Comparison of ENCODE assay signal across 9 cellular contexts in genomic region chr18:13216732-13217465, GRCh38. TPM values are rescaled to one million over a fixed set of nuclear protein-coding genes. Genes with fewer than 3 reads are reported as not detected.
DNase-seq lines count a peak whose midpoint lies in the region; ATAC-seq, FAIRE-seq and TF ChIP-seq lines count a peak whose summit lies in the region.
"Had no signal": no experiment of that assay in that cellular context is flagged by ENCODE, and none has a peak within 500 bp of the region (broad histone marks: within the 10 kb centered on the region; RNA-seq: fewer than 3 reads in every experiment).

No MANE protein-coding gene starts in this region.

- TF ChIP-seq CTCF in 22Rv1 (IDR thresholded peaks at IDR 0.05): peak; percentile 40
- peak; percentile 61 for TF ChIP-seq CTCF in left ventricle myocardium inferior (IDR thresholded peaks at IDR 0.05; ENCODE audit: borderline replicate concordance)

- H3K27me3 ChIP-seq in left ventricle myocardium inferior (ENCODE audit: low read depth) (no peaks in the 10 kb centered on the region), rectal smooth muscle tissue (ENCODE audit: control insufficient read depth, insufficient read depth, low read length) (no peaks in the 10 kb centered on the region)

- peak; percentile 47 for ATAC-seq in GM19035 (IDR thresholded peaks at IDR 0.05; ENCODE audit: unreplicated experiment)

- DNase-seq in NCI-H69 (lab: John Stamatoyannopoulos, UW) (peak; percentile 80), left ventricle myocardium inferior (peak; percentile 59), H54 (ENCODE audit: insufficient read length, low spot score) (no peak), COLO829 (ENCODE audit: low spot score) (no peak)
- DNase-seq in activated T-helper 9 cell treated with anti-CD3 and anti-CD28 coated beads, Interleukin-2, amount 50 U/mL, for 16 hours (ENCODE audit: low read depth): peak; percentile 33

- no peak overlapping the region for H3K9ac ChIP-seq in rectal smooth muscle tissue (ENCODE audit: low read length)

- H3K4me1 ChIP-seq in left ventricle myocardium inferior (peaks cover 55% of the 10 kb centered on the region), rectal smooth muscle tissue (ENCODE audit: control insufficient read depth, insufficient read depth, low read length) (peaks cover 21% of the 10 kb centered on the region)

- H3K9me3 ChIP-seq in left ventricle myocardium inferior (replicated peaks): no peaks in the 10 kb centered on the region

- FAIRE-seq in H54 (lab: Jason Lieb, UNC): no peak

- no peak for TF ChIP-seq POLR2A in H54 (IDR thresholded peaks at IDR 0.05; ENCODE audit: low read depth, low read length)

- no peaks in the 10 kb centered on the region for H3K36me3 ChIP-seq in left ventricle myocardium inferior
- no peaks in the 10 kb centered on the region for H3K36me3 ChIP-seq in rectal smooth muscle tissue (ENCODE audit: control insufficient read depth, insufficient read depth, low read length)

- H3K27ac ChIP-seq in 22Rv1: no peak overlapping the region
- peak overlapping the region; percentile 92 for H3K27ac ChIP-seq in left ventricle myocardium inferior (replicated peaks)
- H3K27ac ChIP-seq in rectal smooth muscle tissue (ENCODE audit: low read depth, low read length): no peak overlapping the region
- H3K27ac ChIP-seq: epithelial cell of prostate had no signal

- intact Hi-C loops in left ventricle myocardium inferior (cut with micrococcal nuclease): loop anchor here (5.0 to 10.0 kb wide), 3 partner anchors 108 to 410 kb away; no protein-coding TSS in a partner anchor

- peak overlapping the region; percentile 74 for H3K4me3 ChIP-seq in left ventricle myocardium inferior
- peak overlapping the region; percentile 75 for H3K4me3 ChIP-seq in rectal smooth muscle tissue (ENCODE audit: low read length)

RNA-seq across cellular contexts. Expression of gene LDLRAD4, which starts 1.7 kb away (rescaled TPM):
- 43.3 TPM for total RNA-seq in left ventricle myocardium inferior

Comparison
In these comparisons a context has a peak if more than half of its experiments do, and no peak if none do; other contexts are left out.
1. DNase-seq: peak in NCI-H69 (single experiment), activated T-helper 9 cell treated with anti-CD3 and anti-CD28 coated beads, Interleukin-2, amount 50 U/mL, for 16 hours (single experiment) and left ventricle myocardium inferior (single experiment); none in H54 (single experiment) and COLO829 (single experiment).